ENCODE assay signal across 17 cellular contexts in the genomic region with DNA sequence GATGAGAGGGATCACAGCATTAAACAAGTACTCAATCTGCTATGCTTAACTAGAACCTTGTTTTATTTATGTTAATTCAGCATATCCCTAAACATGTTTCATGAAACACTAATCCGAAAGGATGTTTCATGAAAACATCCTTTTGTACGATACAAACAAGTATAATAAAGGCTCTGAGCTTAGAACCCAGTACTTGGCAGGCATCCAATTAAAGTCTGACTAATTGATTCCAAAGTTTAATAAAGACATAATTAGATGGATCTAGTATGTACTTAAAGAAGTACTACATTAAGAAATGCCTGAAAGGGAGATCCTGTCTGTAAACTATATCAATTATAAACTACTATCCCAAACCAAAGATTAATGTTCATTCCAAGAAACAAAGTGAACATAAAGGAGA. TPM values are rescaled to one million over a fixed set of nuclear protein-coding genes. Genes with fewer than 3 reads are reported as not detected.
DNase-seq lines count a peak whose midpoint lies in the region; ATAC-seq, FAIRE-seq and TF ChIP-seq lines count a peak whose summit lies in the region.
"Had no signal": no experiment of that assay in that cellular context is flagged by ENCODE, and none has a peak within 500 bp of the region (broad histone marks: within the 10 kb centered on the region; RNA-seq: fewer than 3 reads in every experiment).

No MANE protein-coding gene starts in this region.

- TF ChIP-seq CTCF in fibroblast of mammary gland (conservative IDR thresholded peaks at IDR 0.05; ENCODE audit: control insufficient read depth, insufficient read depth, low read depth, low read length), result no peak

- no peak for TF ChIP-seq POLR2A in GM12891 (IDR thresholded peaks at IDR 0.05; ENCODE audit: low read depth, low read length)

- FAIRE-seq in A204.1 (lab: Jason Lieb, UNC) (peak; percentile 44), GM12891 (lab: Jason Lieb, UNC) (peak; percentile 66)
- FAIRE-seq: H54 had no signal

- DNase-seq in GM12891 (ENCODE audit: insufficient read length, low spot score) (no peak), RPMI7951 (ENCODE audit: low read depth) (peak; percentile 9), fibroblast of mammary gland (ENCODE audit: low read depth) (peak; percentile 21), mesenteric fat pad (ENCODE audit: low spot score) (no peak), NCI-H1694 treated with DMSO at 0.1 percent for 48 hours (lab: John Stamatoyannopoulos, UW) (no peak)
- DNase-seq: DMS79 treated with DMSO at 0.1 percent for 48 hours, IMR-90, Karpas-422, MM.1S, NCI-H1092, NCI-H2081 treated with DMSO at 0.1 percent for 48 hours, NCI-H2227 treated with DMSO at 0.1 percent for 48 hours, NCI-H510A treated with DMSO at 0.1 percent for 48 hours, PC-9 had no signal

- no peak for ATAC-seq in HG02571 (IDR thresholded peaks at IDR 0.05; ENCODE audit: unreplicated experiment)

- H3K4me3 ChIP-seq in fibroblast of mammary gland (ENCODE audit: control insufficient read depth, low read depth, low read length), result no peak overlapping the region
- H3K4me3 ChIP-seq: PC-9 had no signal

TF ChIP-seq in GM12891, 5 proteins besides CTCF, POLR2A, EP300 and RAD21:
- no peak for TF ChIP-seq POU2F2 (IDR thresholded peaks at IDR 0.05; ENCODE audit: low read depth, low read length)
- no peak for TF ChIP-seq POLR2AphosphoS5 (IDR thresholded peaks at IDR 0.05; ENCODE audit: low read depth, low read length)
- TF ChIP-seq TAF1 (IDR thresholded peaks at IDR 0.05; ENCODE audit: low read depth, low read length), result no peak

RNA-seq across cellular contexts. Expression of gene SCAF11, which starts 51.8 kb away (rescaled TPM):
- polyA plus RNA-seq in GM12891 (2012; ENCODE audit: low read depth, missing spikeins), result 50.9 TPM
- 50.7 and 59.4 TPM in 2 replicates for total RNA-seq in RPMI7951 (2014; rRNA removed; shearing (Covaris generic))
- total RNA-seq in mesenteric fat pad, result 115 TPM

Comparison
In these comparisons a context has a peak if more than half of its experiments do, and no peak if none do; other contexts are left out.
1. DNase-seq: peak in RPMI7951 (single experiment) and fibroblast of mammary gland (single experiment); none in GM12891 (single experiment), mesenteric fat pad (single experiment) and NCI-H1694 treated with DMSO at 0.1 percent for 48 hours (single experiment).